8 cellular contexts compared by ENCODE assay signal in the genomic region with DNA sequence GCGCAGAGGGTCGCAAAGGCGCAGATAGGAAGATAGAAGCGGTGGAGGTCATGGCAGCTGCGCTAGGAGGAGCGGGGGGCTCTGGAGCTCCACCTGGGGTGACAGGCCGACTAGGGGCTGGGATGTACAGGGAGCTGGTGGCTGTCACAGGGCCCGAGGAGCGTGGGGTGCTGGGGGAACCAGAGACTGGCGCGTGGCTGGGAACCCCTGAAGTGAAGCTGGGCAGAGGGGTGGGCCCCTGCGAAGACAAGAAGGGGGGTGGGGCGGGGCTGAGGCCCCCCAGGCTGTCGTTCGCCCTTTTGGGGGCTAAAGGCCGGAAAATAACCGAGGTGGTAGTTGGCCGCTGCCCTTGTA. TPM values are rescaled to one million over a fixed set of nuclear protein-coding genes. Genes with fewer than 3 reads are reported as not detected.
DNase-seq lines count a peak whose midpoint lies in the region; ATAC-seq and TF ChIP-seq lines count a peak whose summit lies in the region.

No MANE protein-coding gene starts in this region.

- peaks cover 17% of the 10 kb centered on the region for H3K4me1 ChIP-seq in Loucy (ENCODE audit: insufficient read depth, low read length, poor library complexity, severe bottlenecking)
- H3K4me1 ChIP-seq in esophagus (ENCODE audit: control insufficient read depth in 2 of 2, insufficient read depth in 2 of 2, low read length in 1 of 2) = peaks cover 0 to 3% of the 10 kb centered on the region in 2 donors

- no peak overlapping the region for H3K27ac ChIP-seq in esophagus (ENCODE audit: low read depth in 2 of 2, low read length in 1 of 2)

- no peaks in the 10 kb centered on the region for H3K9me2 ChIP-seq in Loucy (replicated peaks; ENCODE audit: low read depth, low read length)

- no peak overlapping the region for H3K27ac Mint-ChIP-seq in neural crest cell (ENCODE audit: unreplicated experiment)

- no peaks in the 10 kb centered on the region for H3F3A ChIP-seq in Loucy (ENCODE audit: low read depth)

- no peaks in the 10 kb centered on the region for H3K9me3 Mint-ChIP-seq in neural crest cell

- no peaks in the 10 kb centered on the region for H3K36me3 ChIP-seq in Loucy (ENCODE audit: insufficient read depth, low read length)
- H3K36me3 ChIP-seq in esophagus (ENCODE audit: control insufficient read depth in 2 of 2, insufficient read depth in 2 of 2, low read length in 1 of 2) = no peaks in the 10 kb centered on the region

- WGBS in esophagus, 2 donors = 8 to 11% methylated on average over 17 to 18 of the region's 18 CpGs

- H3K79me2 ChIP-seq in Loucy (ENCODE audit: insufficient read depth, low read length) = no peaks in the 10 kb centered on the region; the same call in 1 of the 2 replicates

- no peaks in the 10 kb centered on the region for H3K27me3 Mint-ChIP-seq in neural crest cell (ENCODE audit: low read depth)

- ATAC-seq in HG03571 (IDR thresholded peaks at IDR 0.05; ENCODE audit: unreplicated experiment) = no peak

- TF ChIP-seq CTCF in AG09309 (IDR thresholded peaks at IDR 0.05; ENCODE audit: control insufficient read depth, insufficient read depth, low read depth, low read length, missing control alignments) (no peak), Loucy (conservative IDR thresholded peaks at IDR 0.05; ENCODE audit: low read length) (no peak), neural crest cell (conservative IDR thresholded peaks at IDR 0.05) (no peak)

- peaks cover 29% of the 10 kb centered on the region for H3K4me1 Mint-ChIP-seq in neural crest cell

- no peaks in the 10 kb centered on the region for H4K20me1 ChIP-seq in Loucy (ENCODE audit: insufficient read depth, low read length, poor library complexity, severe bottlenecking)

- H3K9ac ChIP-seq in Loucy (ENCODE audit: low read depth, low read length, poor library complexity, severe bottlenecking) = peak overlapping the region; percentile 74

- peak overlapping the region; percentile 84 for H3K4me2 ChIP-seq in Loucy (ENCODE audit: low read depth, low read length, poor library complexity, severe bottlenecking)

- peak overlapping the region; percentile 84 for H3K4me3 Mint-ChIP-seq in neural crest cell

- H2AFZ ChIP-seq in Loucy (ENCODE audit: low read length) = peak overlapping the region; percentile 88

- no peaks in the 10 kb centered on the region for H3K9me3 ChIP-seq in Loucy (ENCODE audit: insufficient read depth, low read depth, low read length)
- H3K9me3 ChIP-seq in esophagus (ENCODE audit: control insufficient read depth in 2 of 2, insufficient read depth in 1 of 2, low read depth in 1 of 2, low read length in 1 of 2) = no peaks in the 10 kb centered on the region

- H3K36me3 Mint-ChIP-seq in neural crest cell (ENCODE audit: low read depth) = no peaks in the 10 kb centered on the region

- H3K27me3 ChIP-seq in Loucy (ENCODE audit: insufficient read depth, low read length, poor library complexity, severe bottlenecking) (no peaks in the 10 kb centered on the region), esophagus (ENCODE audit: control insufficient read depth in 1 of 2, insufficient read depth in 2 of 2, low read length in 2 of 2) (no peaks in the 10 kb centered on the region)

- peak overlapping the region; percentile 48 for H3K4me3 ChIP-seq in AG09309 (ENCODE audit: control insufficient read depth, low read depth, low read length)
- H3K4me3 ChIP-seq in Loucy (ENCODE audit: low read length, poor library complexity, severe bottlenecking) = peak overlapping the region; percentile 84
- peak overlapping the region; percentile 67 for H3K4me3 ChIP-seq in esophagus (ENCODE audit: low read depth in 1 of 2, low read length in 2 of 2)

- DNase-seq in AG09309 (ENCODE audit: low read depth) = no peak
- DNase-seq in neural crest cell (ENCODE audit: low read depth, low spot score) = no peak
- no peak for DNase-seq in islet precursor cell
- DNase-seq in stimulated activated CD4-positive, alpha-beta T cell treated with anti-CD3 and anti-CD28 coated beads, Interleukin-12 subunit alpha, Interleukin-12 subunit beta, amount 100 ng/mL, for 4 hours = no peak
- DNase-seq in NCI-H524 treated with DMSO at 0.1 percent for 48 hours (lab: John Stamatoyannopoulos, UW) = no peak

RNA-seq across cellular contexts. Expression of gene MYOZ1, which starts 6.6 kb away (rescaled TPM):
- 1 to 10 TPM in 1 of 2 donors, under 1 TPM in 1; 0.89 to 3.1 TPM for polyA plus RNA-seq in esophagus
- 0.16 and 0.18 TPM in 2 replicates for total RNA-seq in neural crest cell

RNA-seq across cellular contexts. Expression of gene SYNPO2L, which starts 8.0 kb away (rescaled TPM):
- polyA plus RNA-seq in esophagus = 10 to 100 TPM in 1 of 2 donors, 1 to 10 TPM in 1; 1.9 to 10.9 TPM
- total RNA-seq in neural crest cell = 0.12 and 0.20 TPM in 2 replicates

RNA-seq across cellular contexts. Expression of gene AGAP5, which starts 50.1 kb away (rescaled TPM):
- polyA plus RNA-seq in esophagus = 1 to 10 TPM; 2.6 to 7.5 TPM
- 8.8 TPM in 2 replicates for total RNA-seq in neural crest cell

RNA-seq across cellular contexts. Expression of gene USP54, which starts 56.7 kb away (rescaled TPM):
- 10 to 100 TPM; 16.8 to 23.7 TPM for polyA plus RNA-seq in esophagus
- total RNA-seq in neural crest cell = 64.8 and 66.1 TPM in 2 replicates
